ENCODE assay signal across 11 cellular contexts in genomic region chr2:44951714-44952113, GRCh38. TPM values are rescaled to one million over a fixed set of nuclear protein-coding genes. Genes with fewer than 3 reads are reported as not detected.
DNase-seq lines count a peak whose midpoint lies in the region; ATAC-seq and TF ChIP-seq lines count a peak whose summit lies in the region.
"Had no signal": no experiment of that assay in that cellular context is flagged by ENCODE, and none has a peak within 500 bp of the region (broad histone marks: within the 10 kb centered on the region; RNA-seq: fewer than 3 reads in every experiment).

No MANE protein-coding gene starts in this region.

- no peak overlapping the region for H2AK9ac ChIP-seq in IMR-90 (replicated peaks; ENCODE audit: low read depth, low read length, poor library complexity)

- peaks cover 94 to 98% (median 94%) of the 10 kb centered on the region in 3 donors for H3K27me3 Mint-ChIP-seq in CD14-positive monocyte (ENCODE audit: low read depth in 3 of 3)

- no peak overlapping the region; the same call in 1 of the 2 replicates for H3K4me2 ChIP-seq in IMR-90 (ENCODE audit: low read depth, low read length)

- H4K91ac ChIP-seq in IMR-90 (ENCODE audit: insufficient read depth, low read depth, low read length) = no peak overlapping the region

- no peak overlapping the region for H3K9ac ChIP-seq in IMR-90 (ENCODE audit: low read depth, low read length)

- H2AFZ ChIP-seq in IMR-90 (replicated peaks; ENCODE audit: low read length, poor library complexity) (peak overlapping the region; percentile 18), neuron (ENCODE audit: low read depth, low read length) (peak overlapping the region; percentile 83)

- no peak overlapping the region for H2BK120ac ChIP-seq in IMR-90 (ENCODE audit: low read depth, low read length)

- no peak overlapping the region for H3K14ac ChIP-seq in IMR-90 (replicated peaks; ENCODE audit: low read depth, low read length)

- H3K9me1 ChIP-seq in IMR-90 (ENCODE audit: insufficient read depth, low read length) = no peaks in the 10 kb centered on the region

- intact Hi-C loops in CD14-positive monocyte (cut with micrococcal nuclease) (loop anchor here (5.0 to 10.0 kb wide), 3 partner anchors 557 to 707 kb away; no protein-coding TSS in a partner anchor), IMR-90 (cut with micrococcal nuclease) (loop anchor here (10.0 kb wide), 1 partner anchor 657 kb away; no protein-coding TSS in a partner anchor)

- dilution Hi-C loops in IMR-90 (cut with HindIII; ENCODE audit: low sequenced_read_pairs, unreplicated experiment) = no loop called here

- no peak overlapping the region for H3K4ac ChIP-seq in IMR-90 (ENCODE audit: low read depth, low read length)

- no peak overlapping the region for H3K18ac ChIP-seq in IMR-90 (ENCODE audit: low read depth, low read length)

- DNase-seq in CD14-positive monocyte (ENCODE audit: low spot score) (peak; percentile 4), IMR-90 (no peak)
- DNase-seq in effector memory CD4-positive, alpha-beta T cell = no peak
- DNase-seq in activated effector memory CD4-positive, alpha-beta T cell treated with anti-CD3 and anti-CD28 coated beads, Interleukin-2, amount 50 U/mL, for 16 hours = no peak
- DNase-seq: DMS79 had no signal

- no peak for TF ChIP-seq POLR2A in IMR-90 (IDR thresholded peaks at IDR 0.05; ENCODE audit: low read depth, low read length)

- H3K9me3 ChIP-seq in IMR-90 (ENCODE audit: control insufficient read depth, insufficient read depth, low read length) = no peaks in the 10 kb centered on the region
- no peaks in the 10 kb centered on the region for H3K9me3 ChIP-seq in effector memory CD4-positive, alpha-beta T cell (ENCODE audit: control insufficient read depth, low read length)
- H3K9me3 ChIP-seq in neuron (ENCODE audit: low read length) = peaks cover 1% of the 10 kb centered on the region
- H3K9me3 ChIP-seq: HAP-1 had no signal

- H3K27me3 ChIP-seq in IMR-90 (ENCODE audit: control insufficient read depth, insufficient read depth, low read length) (peaks cover 92% of the 10 kb centered on the region), neuron (ENCODE audit: insufficient read depth, low read length) (peaks cover 63% of the 10 kb centered on the region)
- peaks cover 20% of the 10 kb centered on the region for H3K27me3 ChIP-seq in effector memory CD4-positive, alpha-beta T cell (replicated peaks; ENCODE audit: control insufficient read depth, insufficient read depth, low read length, poor library complexity, severe bottlenecking)

- TF ChIP-seq RAD21 in IMR-90 (IDR thresholded peaks at IDR 0.05; ENCODE audit: low read length) = no peak

- no peak overlapping the region for H4K5ac ChIP-seq in IMR-90 (ENCODE audit: low read depth, low read length)

- H3K27ac ChIP-seq in IMR-90 (ENCODE audit: insufficient read depth, low read length) = no peak overlapping the region
- H3K27ac ChIP-seq in effector memory CD4-positive, alpha-beta T cell (ENCODE audit: insufficient read depth, low read length, poor library complexity, severe bottlenecking) = no peak overlapping the region

- peaks cover 0 to 3% of the 10 kb centered on the region in 2 donors for H3K36me3 Mint-ChIP-seq in CD14-positive monocyte

- POLR2A ChIA-PET in IMR-90 (lab: Charles Lee; ENCODE audit: unreplicated experiment) = no interaction called here

- 10% methylated on average over 3 of the region's 8 CpGs; no CpG with 5 or more reads in 1 of the 2 experiments for whole genome bisulfite sequencing in IMR-90 (ENCODE audit: extremely low coverage in 2 of 2, insufficient read length in 1 of 2), 2 experiments

- H3K4me3 ChIP-seq in IMR-90 (ENCODE audit: insufficient read depth, low read depth, low read length) = no peak overlapping the region
- H3K4me3 ChIP-seq in effector memory CD4-positive, alpha-beta T cell (ENCODE audit: insufficient read depth, low read depth, low read length, poor library complexity, severe bottlenecking) = peak overlapping the region; percentile 25
- peak overlapping the region; percentile 42 for H3K4me3 ChIP-seq in neuron (ENCODE audit: low read length)
- H3K4me3 ChIP-seq: HAP-1 had no signal

- no peak overlapping the region for H2BK20ac ChIP-seq in IMR-90 (ENCODE audit: low read depth, low read length)

- in situ Hi-C loops in IMR-90 (cut with MboI; ENCODE audit: low sequenced_read_pairs) = loop anchor here (10.0 to 25.0 kb wide), 2 partner anchors 464 to 557 kb away; no protein-coding TSS in a partner anchor

- H3K4me1 ChIP-seq in IMR-90 (ENCODE audit: control insufficient read depth, insufficient read depth, low read length) (no peaks in the 10 kb centered on the region), neuron (ENCODE audit: insufficient read depth, low read length) (peaks cover 34% of the 10 kb centered on the region)
- peaks cover 12% of the 10 kb centered on the region for H3K4me1 ChIP-seq in effector memory CD4-positive, alpha-beta T cell (ENCODE audit: control insufficient read depth, insufficient read depth, low read length, poor library complexity, severe bottlenecking)

- H2AK5ac ChIP-seq in IMR-90 (ENCODE audit: low read depth, low read length) = no peak overlapping the region

- no peak overlapping the region for H2BK5ac ChIP-seq in IMR-90 (ENCODE audit: low read depth, low read length, poor library complexity, severe bottlenecking)

- no peak for ATAC-seq in IMR-90 (ENCODE audit: low read depth)
- ATAC-seq in HG03108 (IDR thresholded peaks at IDR 0.05; ENCODE audit: unreplicated experiment) = no peak
- ATAC-seq in GM21423 (IDR thresholded peaks at IDR 0.05; ENCODE audit: unreplicated experiment) = no peak
- ATAC-seq in HG02970 (IDR thresholded peaks at IDR 0.05; ENCODE audit: low FRiP score, unreplicated experiment) = no peak

- no TSS peak for BruUV-seq in IMR-90 (replicated peaks; lab: Mats Ljungman, UMichigan)

- TF ChIP-seq CTCF in CD14-positive monocyte (IDR thresholded peaks at IDR 0.05) = no peak
- no peak for TF ChIP-seq CTCF in IMR-90 (conservative IDR thresholded peaks at IDR 0.05; ENCODE audit: low read depth, low read length)

- no peak overlapping the region for H4K8ac ChIP-seq in IMR-90 (ENCODE audit: low read depth in 2 of 2, low read length in 2 of 2)

- peak overlapping the region in 1 of 2 donors; percentile 82 for H3K4me3 Mint-ChIP-seq in CD14-positive monocyte

- no peak overlapping the region for H3K27ac Mint-ChIP-seq in CD14-positive monocyte

- H3K9me3 Mint-ChIP-seq in CD14-positive monocyte = peaks cover 0 to 20% (median 3%) of the 10 kb centered on the region in 7 donors

- no peak overlapping the region for H2BK15ac ChIP-seq in IMR-90 (ENCODE audit: low read depth, low read length)

- no peaks in the 10 kb centered on the region for H3K79me1 ChIP-seq in IMR-90 (ENCODE audit: low read depth in 1 of 2, low read length in 2 of 2)

- CTCF ChIA-PET in IMR-90 (lab: Yijun Ruan, JAX) = no interaction called here

- H4K20me1 ChIP-seq in IMR-90 (ENCODE audit: insufficient read depth, low read length) = no peaks in the 10 kb centered on the region

- H3K56ac ChIP-seq in IMR-90 (ENCODE audit: extremely low read depth, insufficient read depth, low read length) = no peak overlapping the region

- H3K36me3 ChIP-seq in IMR-90 (ENCODE audit: control insufficient read depth, insufficient read depth, low read length) (no peaks in the 10 kb centered on the region), neuron (ENCODE audit: insufficient read depth, low read length) (no peaks in the 10 kb centered on the region)
- no peaks in the 10 kb centered on the region for H3K36me3 ChIP-seq in effector memory CD4-positive, alpha-beta T cell (ENCODE audit: control insufficient read depth, insufficient read depth, low read length)

- no peak overlapping the region for H3K23ac ChIP-seq in IMR-90 (ENCODE audit: low read depth, low read length)

- H3K4me1 Mint-ChIP-seq in CD14-positive monocyte = peaks cover 21% of the 10 kb centered on the region

TF ChIP-seq in IMR-90, 13 proteins besides CTCF, POLR2A, EP300 and RAD21 (continues in another document):
- TF ChIP-seq BHLHE40 (IDR thresholded peaks at IDR 0.05; ENCODE audit: low read depth, low read length) (no peak), NFE2L2 (IDR thresholded peaks at IDR 0.05; ENCODE audit: low read depth, low read length) (no peak), MXI1 (IDR thresholded peaks at IDR 0.05; ENCODE audit: borderline replicate concordance, low read depth, low read length) (no peak), CHD1 (IDR thresholded peaks at IDR 0.05; ENCODE audit: low read depth, low read length) (no peak), RFX5 (IDR thresholded peaks at IDR 0.05; ENCODE audit: low read depth, low read length) (no peak), RCOR1 (IDR thresholded peaks at IDR 0.05; ENCODE audit: insufficient replicate concordance, low read length) (no peak), CEBPB (IDR thresholded peaks at IDR 0.05; ENCODE audit: low read depth, low read length) (no peak), SMC3 (IDR thresholded peaks at IDR 0.05; ENCODE audit: low read depth, low read length) (no peak), MAZ (IDR thresholded peaks at IDR 0.05; ENCODE audit: borderline replicate concordance, low read depth, low read length) (no peak)
- TF ChIP-seq, protein P1, sequence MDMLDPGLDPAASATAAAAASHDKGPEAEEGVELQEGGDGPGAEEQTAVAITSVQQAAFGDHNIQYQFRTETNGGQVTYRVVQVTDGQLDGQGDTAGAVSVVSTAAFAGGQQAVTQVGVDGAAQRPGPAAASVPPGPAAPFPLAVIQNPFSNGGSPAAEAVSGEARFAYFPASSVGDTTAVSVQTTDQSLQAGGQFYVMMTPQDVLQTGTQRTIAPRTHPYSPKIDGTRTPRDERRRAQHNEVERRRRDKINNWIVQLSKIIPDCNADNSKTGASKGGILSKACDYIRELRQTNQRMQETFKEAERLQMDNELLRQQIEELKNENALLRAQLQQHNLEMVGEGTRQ (IDR thresholded peaks at IDR 0.05; ENCODE audit: low read depth, low read length) = no peak

RNA-seq across cellular contexts. Expression of gene SIX3, which starts 10.2 kb away (rescaled TPM):
- polyA plus RNA-seq in CD14-positive monocyte (not detected), IMR-90 (2012; rRNA removed) (not detected in 2 replicates)
- not detected in 2 replicates for total RNA-seq in IMR-90 (2012; rRNA removed)
- polyA plus RNA-seq in IMR-90 (2012; cell fraction: cytosol; rRNA removed) = not detected in 2 replicates
- not detected in 2 replicates for polyA plus RNA-seq in IMR-90 (2012; cell fraction: nucleus; rRNA removed; ENCODE audit: low replicate concordance)
- total RNA-seq: left colon had no signal

RNA-seq across cellular contexts. Expression of gene SIX2, which starts 57.5 kb away (rescaled TPM):
- polyA plus RNA-seq in CD14-positive monocyte = not detected
- not detected in 2 replicates for total RNA-seq in IMR-90 (2012; rRNA removed)
- not detected in 2 replicates for polyA plus RNA-seq in IMR-90 (2012; rRNA removed)
- not detected in 2 replicates for polyA plus RNA-seq in IMR-90 (2012; cell fraction: cytosol; rRNA removed)
- not detected in 2 replicates for polyA plus RNA-seq in IMR-90 (2012; cell fraction: nucleus; rRNA removed; ENCODE audit: low replicate concordance)
- total RNA-seq: left colon had no signal
